23 cellular contexts compared by ENCODE assay signal in genomic region chr19:4649392-4650094, GRCh38. TPM values are rescaled to one million over a fixed set of nuclear protein-coding genes. Genes with fewer than 3 reads are reported as not detected.
A peak's percentile ranks its signal among the peaks of the same experiment; 100 is the strongest.
DNase-seq lines count a peak whose midpoint lies in the region; ATAC-seq and TF ChIP-seq lines count a peak whose summit lies in the region.
"Had no signal": no experiment of that assay in that cellular context is flagged by ENCODE, and none has a peak within 500 bp of the region (broad histone marks: within the 10 kb centered on the region; RNA-seq: fewer than 3 reads in every experiment).

No MANE protein-coding gene starts in this region.

- no peak overlapping the region for H3K27ac ChIP-seq in caudate nucleus (ENCODE audit: low read depth, low read length)
- H3K27ac ChIP-seq: SJCRH30, upper lobe of right lung, WERI-Rb-1 had no signal

- no peaks in the 10 kb centered on the region for H3K9me3 Mint-ChIP-seq in activated naive CD4-positive, alpha-beta T cell treated with anti-CD3 and anti-CD28 coated beads, Interleukin-2, amount 10 ng/mL, durations not matched to agents 7 days and 5 days
- peaks cover 4% of the 10 kb centered on the region for H3K9me3 Mint-ChIP-seq in glutamatergic neuron (ENCODE audit: unreplicated experiment)
- no peaks in the 10 kb centered on the region for H3K9me3 Mint-ChIP-seq in stimulated activated effector memory CD8-positive, alpha-beta T cell treated with anti-CD3 and anti-CD28 coated beads, Interleukin-12 subunit alpha, Interleukin-12 subunit beta, amount 100 ng/mL, for 72 hours
- H3K9me3 Mint-ChIP-seq: activated CD4-positive, alpha-beta memory T cell treated with anti-CD3 and anti-CD28 coated beads, Interleukin-2, amount 10 ng/mL, durations not matched to agents 7 days and 5 days; activated naive CD8-positive, alpha-beta T cell treated with anti-CD3 and anti-CD28 coated beads, Interleukin-2, amount 10 ng/mL, durations not matched to agents 7 days and 5 days; brain had no signal

- no peak overlapping the region for H3K4me3 Mint-ChIP-seq in activated naive CD4-positive, alpha-beta T cell treated with anti-CD3 and anti-CD28 coated beads, Interleukin-2, amount 10 ng/mL, durations not matched to agents 7 days and 5 days
- no peak overlapping the region for H3K4me3 Mint-ChIP-seq in T-helper 17 cell
- peak overlapping the region; percentile 52 for H3K4me3 Mint-ChIP-seq in glutamatergic neuron (ENCODE audit: unreplicated experiment)
- no peak overlapping the region for H3K4me3 Mint-ChIP-seq in stimulated activated effector memory CD8-positive, alpha-beta T cell treated with anti-CD3 and anti-CD28 coated beads, Interleukin-12 subunit alpha, Interleukin-12 subunit beta, amount 100 ng/mL, for 72 hours
- H3K4me3 Mint-ChIP-seq: activated CD4-positive, alpha-beta memory T cell treated with anti-CD3 and anti-CD28 coated beads, Interleukin-2, amount 10 ng/mL, durations not matched to agents 7 days and 5 days; activated naive CD8-positive, alpha-beta T cell treated with anti-CD3 and anti-CD28 coated beads, Interleukin-2, amount 10 ng/mL, durations not matched to agents 7 days and 5 days; brain had no signal

- H3K27ac Mint-ChIP-seq in activated naive CD4-positive, alpha-beta T cell treated with anti-CD3 and anti-CD28 coated beads, Interleukin-2, amount 10 ng/mL, durations not matched to agents 7 days and 5 days = peak overlapping the region; percentile 45
- H3K27ac Mint-ChIP-seq in T-helper 17 cell = peak overlapping the region; percentile 49
- peak overlapping the region; percentile 35 for H3K27ac Mint-ChIP-seq in glutamatergic neuron (ENCODE audit: unreplicated experiment)
- H3K27ac Mint-ChIP-seq in stimulated activated effector memory CD8-positive, alpha-beta T cell treated with anti-CD3 and anti-CD28 coated beads, Interleukin-12 subunit alpha, Interleukin-12 subunit beta, amount 100 ng/mL, for 72 hours = peak overlapping the region; percentile 61
- H3K27ac Mint-ChIP-seq: activated CD4-positive, alpha-beta memory T cell treated with anti-CD3 and anti-CD28 coated beads, Interleukin-2, amount 10 ng/mL, durations not matched to agents 7 days and 5 days had no signal

- H3K36me3 Mint-ChIP-seq in activated naive CD4-positive, alpha-beta T cell treated with anti-CD3 and anti-CD28 coated beads, Interleukin-2, amount 10 ng/mL, durations not matched to agents 7 days and 5 days = peaks cover 18% of the 10 kb centered on the region
- H3K36me3 Mint-ChIP-seq in T-helper 17 cell (ENCODE audit: low read depth) = no peaks in the 10 kb centered on the region
- H3K36me3 Mint-ChIP-seq in glutamatergic neuron (ENCODE audit: unreplicated experiment) = no peaks in the 10 kb centered on the region
- peaks cover 55% of the 10 kb centered on the region for H3K36me3 Mint-ChIP-seq in stimulated activated effector memory CD8-positive, alpha-beta T cell treated with anti-CD3 and anti-CD28 coated beads, Interleukin-12 subunit alpha, Interleukin-12 subunit beta, amount 100 ng/mL, for 72 hours

- no peaks in the 10 kb centered on the region for H3K4me1 Mint-ChIP-seq in activated naive CD4-positive, alpha-beta T cell treated with anti-CD3 and anti-CD28 coated beads, Interleukin-2, amount 10 ng/mL, durations not matched to agents 7 days and 5 days
- H3K4me1 Mint-ChIP-seq in T-helper 17 cell = peaks cover 7% of the 10 kb centered on the region
- H3K4me1 Mint-ChIP-seq in glutamatergic neuron (ENCODE audit: low read depth, unreplicated experiment) = peaks cover 1% of the 10 kb centered on the region
- H3K4me1 Mint-ChIP-seq in stimulated activated effector memory CD8-positive, alpha-beta T cell treated with anti-CD3 and anti-CD28 coated beads, Interleukin-12 subunit alpha, Interleukin-12 subunit beta, amount 100 ng/mL, for 72 hours = peaks cover 5% of the 10 kb centered on the region
- H3K4me1 Mint-ChIP-seq: brain had no signal

- DNase-seq in activated naive CD4-positive, alpha-beta T cell treated with anti-CD3 and anti-CD28 coated beads, Interleukin-2, amount 10 ng/mL, durations not matched to agents 7 days and 5 days = no peak
- DNase-seq in activated naive CD4-positive, alpha-beta T cell treated with anti-CD3 and anti-CD28 coated beads, Interleukin-2, amount 50 U/mL, for 16 hours = no peak
- no peak for DNase-seq in T-helper 17 cell
- DNase-seq in glutamatergic neuron = no peak
- no peak for DNase-seq in stimulated activated effector memory CD8-positive, alpha-beta T cell treated with anti-CD3 and anti-CD28 coated beads, Interleukin-12 subunit alpha, Interleukin-12 subunit beta, amount 100 ng/mL, for 72 hours (ENCODE audit: low spot score in 2 of 2)
- DNase-seq in NCI-H1092 treated with DMSO at 0.1 percent for 48 hours (lab: John Stamatoyannopoulos, UW) = no peak
- no peak for DNase-seq in caudate nucleus (lab: John Stamatoyannopoulos, UW)
- DNase-seq in NCI-H526 (lab: John Stamatoyannopoulos, UW) = no peak
- DNase-seq: 8988T; activated CD4-positive, alpha-beta memory T cell treated with anti-CD3 and anti-CD28 coated beads, Interleukin-2, amount 10 ng/mL, durations not matched to agents 7 days and 5 days; activated naive CD8-positive, alpha-beta T cell treated with anti-CD3 and anti-CD28 coated beads, Interleukin-2, amount 10 ng/mL, durations not matched to agents 7 days and 5 days; activated T-cell treated with anti-CD3 and anti-CD28 coated beads, Interleukin-2, amount 50 U/mL, for 48 hours; foreskin fibroblast; NCI-H1417 treated with DMSO at 0.1 percent for 48 hours; NCI-H748 treated with DMSO at 0.1 percent for 48 hours; OCI-M1; psoas muscle; SJCRH30; stimulated activated CD4-positive, alpha-beta T cell treated with anti-CD3 and anti-CD28 coated beads, Interleukin-12 subunit alpha, Interleukin-12 subunit beta, amount 100 ng/mL, for 4 hours; T-helper 2 cell; upper lobe of right lung; WERI-Rb-1 had no signal

- ATAC-seq in T-helper 17 cell = no peak
- peak; percentile 48 for ATAC-seq in stimulated activated effector memory CD8-positive, alpha-beta T cell treated with anti-CD3 and anti-CD28 coated beads, Interleukin-12 subunit alpha, Interleukin-12 subunit beta, amount 100 ng/mL, for 72 hours
- ATAC-seq: psoas muscle, upper lobe of right lung had no signal

- H3K27me3 Mint-ChIP-seq in activated naive CD4-positive, alpha-beta T cell treated with anti-CD3 and anti-CD28 coated beads, Interleukin-2, amount 10 ng/mL, durations not matched to agents 7 days and 5 days = no peaks in the 10 kb centered on the region
- no peaks in the 10 kb centered on the region for H3K27me3 Mint-ChIP-seq in T-helper 17 cell
- no peaks in the 10 kb centered on the region for H3K27me3 Mint-ChIP-seq in glutamatergic neuron (ENCODE audit: unreplicated experiment)
- H3K27me3 Mint-ChIP-seq: activated CD4-positive, alpha-beta memory T cell treated with anti-CD3 and anti-CD28 coated beads, Interleukin-2, amount 10 ng/mL, durations not matched to agents 7 days and 5 days; activated naive CD8-positive, alpha-beta T cell treated with anti-CD3 and anti-CD28 coated beads, Interleukin-2, amount 10 ng/mL, durations not matched to agents 7 days and 5 days; brain had no signal

- CTCF ChIA-PET in activated naive CD4-positive, alpha-beta T cell treated with anti-CD3 and anti-CD28 coated beads, Interleukin-2, amount 10 ng/mL, durations not matched to agents 7 days and 5 days (lab: Charles Lee) = no interaction called here

- H3K9me3 ChIP-seq in T-helper 17 cell (ENCODE audit: control insufficient read depth, low read length, poor library complexity, severe bottlenecking) = no peaks in the 10 kb centered on the region
- H3K9me3 ChIP-seq: psoas muscle, SJCRH30, upper lobe of right lung had no signal

- no peak for TF ChIP-seq CTCF in glutamatergic neuron (IDR thresholded peaks at IDR 0.05; ENCODE audit: partially characterized antibody, unreplicated experiment)

RNA-seq across cellular contexts. Expression of gene TNFAIP8L1, which starts 10.2 kb away (rescaled TPM):
- total RNA-seq in T-helper 17 cell = 10 to 100 TPM; 14.9 to 18.3 TPM
- 23.6 TPM for total RNA-seq in glutamatergic neuron (ENCODE audit: unreplicated experiment)

RNA-seq across cellular contexts. Expression of gene MYDGF, which starts 20.6 kb away (rescaled TPM):
- 10 to 100 TPM; 33.9 to 37.9 TPM for total RNA-seq in T-helper 17 cell
- 32.6 TPM for total RNA-seq in glutamatergic neuron (ENCODE audit: unreplicated experiment)
